In the genomic region with DNA sequence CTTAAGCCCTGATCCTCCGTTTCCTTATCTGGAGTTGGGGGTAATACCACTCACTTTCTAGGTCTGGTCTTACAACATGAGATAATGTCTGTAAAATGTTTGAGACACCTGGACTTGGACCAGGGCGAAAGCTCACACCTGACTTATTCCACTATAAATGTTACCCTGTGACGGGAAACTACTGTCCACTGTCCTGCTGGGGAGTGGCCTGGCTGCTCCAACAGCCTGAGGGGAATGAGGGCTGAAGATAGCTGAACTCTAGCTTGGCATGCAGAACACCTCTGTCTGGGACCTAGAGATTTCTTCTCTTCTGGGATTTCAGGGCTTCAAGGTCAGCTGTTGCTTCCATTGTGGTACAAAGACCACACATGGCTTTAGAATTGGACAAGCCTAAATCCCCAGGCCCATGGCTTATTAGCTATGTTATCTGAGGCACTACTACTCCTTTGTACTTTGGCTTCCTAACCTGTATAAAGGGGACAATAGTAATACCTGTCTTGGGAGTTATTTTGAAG, we compare ENCODE assay signal across 17 cellular contexts. TPM values are rescaled to one million over a fixed set of nuclear protein-coding genes. Genes with fewer than 3 reads are reported as not detected.
DNase-seq lines count a peak whose midpoint lies in the region; ATAC-seq and TF ChIP-seq lines count a peak whose summit lies in the region.
"Had no signal": no experiment of that assay in that cellular context is flagged by ENCODE, and none has a peak within 500 bp of the region (broad histone marks: within the 10 kb centered on the region; RNA-seq: fewer than 3 reads in every experiment).

No MANE protein-coding gene starts in this region.

- H3K4me2 ChIP-seq in mammary epithelial cell (ENCODE audit: insufficient read depth, low read depth, low read length) (no peak overlapping the region), fibroblast of lung (ENCODE audit: extremely low read depth, insufficient read depth, low read length) (no peak overlapping the region), trophoblast cell (ENCODE audit: low read length) (no peak overlapping the region)
- H3K4me2 ChIP-seq: BLaER1, GM23338 had no signal

- H3K4me1 ChIP-seq in breast epithelium (peaks cover 14 to 40% of the 10 kb centered on the region in 2 donors), mammary epithelial cell (ENCODE audit: insufficient read depth, low read length) (peaks cover 83% of the 10 kb centered on the region), fibroblast of lung (ENCODE audit: control insufficient read depth, extremely low read depth, insufficient read depth, low read length) (peaks cover 62% of the 10 kb centered on the region), trophoblast cell (ENCODE audit: control insufficient read depth in 1 of 2, insufficient read depth in 2 of 2, low read length in 2 of 2) (peaks cover 4 to 5% of the 10 kb centered on the region in 2 experiments)

- H3K79me1 ChIP-seq in trophoblast cell (ENCODE audit: low read length), result no peaks in the 10 kb centered on the region

- H3K4ac ChIP-seq in trophoblast cell (ENCODE audit: low read depth, low read length), result no peak overlapping the region

- CTCF ChIA-PET in mammary epithelial cell (lab: Charles Lee; ENCODE audit: low non-redundant PET), result interaction anchor here (0.6 kb wide), 1 partner anchor 111 kb away, joined by 4 read pairs; no protein-coding TSS in a partner anchor

- no peak overlapping the region for H3K23ac ChIP-seq in trophoblast cell (ENCODE audit: low read length)

- H3K9me3 ChIP-seq in breast epithelium (no peaks in the 10 kb centered on the region), mammary epithelial cell (replicated peaks; ENCODE audit: insufficient read depth, low read length) (no peaks in the 10 kb centered on the region), fibroblast of lung (ENCODE audit: control insufficient read depth, insufficient read depth, low read depth, low read length) (no peaks in the 10 kb centered on the region), trophoblast cell (ENCODE audit: insufficient read depth, low read depth, low read length) (peaks cover 3% of the 10 kb centered on the region)
- H3K9me3 ChIP-seq: BLaER1 had no signal

- H2BK120ac ChIP-seq in trophoblast cell (ENCODE audit: insufficient read depth, low read length, poor library complexity), result no peak overlapping the region

- BruUV-seq in mammary epithelial cell (replicated peaks; lab: Mats Ljungman, UMichigan), result no TSS peak

- no peak for TF ChIP-seq POLR2A in breast epithelium (IDR thresholded peaks at IDR 0.05)

- 90% methylated on average over 3 of the region's 3 CpGs for WGBS in mammary epithelial cell (ENCODE audit: low coverage, missing lambda C conversion rate)
- WGBS in trophoblast cell (ENCODE audit: extremely low coverage, insufficient coverage, insufficient read length), result no CpG with 5 or more reads among the region's 3 CpGs

- no peak overlapping the region for H2AK5ac ChIP-seq in trophoblast cell (ENCODE audit: low read length)

- no peak overlapping the region for H3K4me3 ChIP-seq in breast epithelium
- no peak overlapping the region for H3K4me3 ChIP-seq in mammary epithelial cell (replicated peaks in 1 of 3; ENCODE audit: insufficient read depth in 1 of 3, low read depth in 2 of 3, low read length in 3 of 3)
- no peak overlapping the region for H3K4me3 ChIP-seq in fibroblast of lung (replicated peaks in 1 of 4; ENCODE audit: control extremely low read depth in 1 of 4, insufficient read depth in 1 of 4, low read depth in 3 of 4, low read length in 4 of 4)
- H3K4me3 ChIP-seq in trophoblast cell (ENCODE audit: low read depth, low read length), result no peak overlapping the region
- H3K4me3 ChIP-seq: BLaER1, GM23338, K562 had no signal

- no peak overlapping the region for H3K14ac ChIP-seq in trophoblast cell (ENCODE audit: low read length)

- TF ChIP-seq CTCF in breast epithelium (IDR thresholded peaks at IDR 0.05), result no peak
- TF ChIP-seq CTCF in mammary epithelial cell (conservative IDR thresholded peaks at IDR 0.05 in 1 of 2, IDR thresholded peaks at IDR 0.05 in 1 of 2; ENCODE audit: extremely low read depth in 1 of 2, insufficient read depth in 1 of 2, low read depth in 1 of 2, low read length in 2 of 2), result no peak
- TF ChIP-seq CTCF in fibroblast of lung (conservative IDR thresholded peaks at IDR 0.05 in 1 of 2, IDR thresholded peaks at IDR 0.05 in 1 of 2; ENCODE audit: low read depth in 1 of 2, low read length in 2 of 2), result no peak

- no peak overlapping the region for H4K8ac ChIP-seq in trophoblast cell (ENCODE audit: low read depth, low read length)

- peak in 1 of 2 donors; percentile 39 for DNase-seq in breast epithelium (ENCODE audit: low spot score in 2 of 2)
- DNase-seq in mammary epithelial cell, result no peak
- no peak for DNase-seq in fibroblast of lung (ENCODE audit: low read depth in 2 of 2)
- peak; percentile 90 to 92 for DNase-seq in trophoblast cell
- DNase-seq in mucosa of gallbladder (ENCODE audit: low spot score), result no peak
- DNase-seq in Kasumi-1 (lab: John Stamatoyannopoulos, UW), result no peak
- DNase-seq: 8988T; CD8-positive, alpha-beta T cell; DND-41; MV-4-11; NCI-H1417; NCI-H187 treated with DMSO at 0.1 percent for 48 hours had no signal

- no peak overlapping the region for H2BK5ac ChIP-seq in trophoblast cell (ENCODE audit: low read depth, low read length, poor library complexity)

- no peak for ATAC-seq in GM18502 (IDR thresholded peaks at IDR 0.05; ENCODE audit: poor library complexity, unreplicated experiment)
- ATAC-seq in activated CD4-positive, CD25-positive, alpha-beta regulatory T cell treated with anti-CD3 and anti-CD28 coated beads, Interleukin-2, amount 50 U/mL, for 24 hours, result no peak
- ATAC-seq: CD8-positive, alpha-beta T cell; GM23338; K562 had no signal

- H3K36me3 ChIP-seq in breast epithelium (peaks cover 12% of the 10 kb centered on the region), mammary epithelial cell (ENCODE audit: insufficient read depth, low read length) (peaks cover 69% of the 10 kb centered on the region), fibroblast of lung (ENCODE audit: control insufficient read depth, insufficient read depth, low read length) (peaks cover 55% of the 10 kb centered on the region), trophoblast cell (ENCODE audit: control insufficient read depth in 1 of 2, insufficient read depth in 2 of 2, low read length in 2 of 2) (peaks cover 58 to 91% of the 10 kb centered on the region in 2 experiments)

- dilution Hi-C loops in mammary epithelial cell (cut with HindIII; ENCODE audit: low sequenced_read_pairs), result loop anchor here (5.0 kb wide), 3 partner anchors 52 to 117 kb away; no protein-coding TSS in a partner anchor

- H4K12ac ChIP-seq in trophoblast cell (ENCODE audit: low read depth, low read length), result no peak overlapping the region

- no peak overlapping the region for H4K91ac ChIP-seq in trophoblast cell (ENCODE audit: low read depth, low read length)

- no peak overlapping the region for H3K9ac ChIP-seq in mammary epithelial cell (ENCODE audit: insufficient read depth, low read length)
- H3K9ac ChIP-seq in fibroblast of lung (ENCODE audit: insufficient read depth, low read length), result no peak overlapping the region
- no peak overlapping the region for H3K9ac ChIP-seq in trophoblast cell (ENCODE audit: low read length)
- H3K9ac ChIP-seq: BLaER1 had no signal

- no peak overlapping the region for H2BK12ac ChIP-seq in trophoblast cell (ENCODE audit: low read length)

- H3K27me3 ChIP-seq in breast epithelium (no peaks in the 10 kb centered on the region), mammary epithelial cell (ENCODE audit: insufficient read depth, low read length) (no peaks in the 10 kb centered on the region), fibroblast of lung (ENCODE audit: control insufficient read depth, insufficient read depth, low read length) (no peaks in the 10 kb centered on the region), trophoblast cell (ENCODE audit: insufficient read depth, low read length) (no peaks in the 10 kb centered on the region)
- H3K27me3 ChIP-seq: BLaER1 had no signal

- H3K79me2 ChIP-seq in mammary epithelial cell (ENCODE audit: insufficient read depth, low read length) (peaks cover 79% of the 10 kb centered on the region), fibroblast of lung (ENCODE audit: control insufficient read depth, insufficient read depth, low read length) (peaks cover 67% of the 10 kb centered on the region), trophoblast cell (ENCODE audit: control insufficient read depth, insufficient read depth, low read length, poor library complexity) (peaks cover 2% of the 10 kb centered on the region)

- H2AFZ ChIP-seq in mammary epithelial cell (ENCODE audit: low read depth, low read length), result no peak overlapping the region
- no peak overlapping the region for H2AFZ ChIP-seq in fibroblast of lung (ENCODE audit: low read length)
- no peak overlapping the region for H2AFZ ChIP-seq in trophoblast cell (ENCODE audit: insufficient read depth, low read length, poor library complexity)
- H2AFZ ChIP-seq: GM23338 had no signal

- intact Hi-C loops in breast epithelium (cut with DNase I; ENCODE audit: low total_unique reads) (no loop called here), mammary epithelial cell (cut with micrococcal nuclease) (no loop called here)

- H3K18ac ChIP-seq in trophoblast cell (ENCODE audit: low read length), result no peak overlapping the region

- in situ Hi-C loops in mammary epithelial cell (cut with MboI; ENCODE audit: low sequenced_read_pairs in 2 of 2), result no loop called here

- H4K20me1 ChIP-seq in mammary epithelial cell (ENCODE audit: insufficient read depth, low read length) (peaks cover 8% of the 10 kb centered on the region), fibroblast of lung (ENCODE audit: control insufficient read depth, extremely low read depth, insufficient read depth, low read length) (no peaks in the 10 kb centered on the region)

- peak overlapping the region; percentile 14 to 88 for H3K27ac ChIP-seq in breast epithelium
- no peak overlapping the region for H3K27ac ChIP-seq in mammary epithelial cell (ENCODE audit: insufficient read depth, low read depth, low read length)
- peak overlapping the region; percentile 88 for H3K27ac ChIP-seq in fibroblast of lung (ENCODE audit: insufficient read depth, low read length)
- no peak overlapping the region for H3K27ac ChIP-seq in trophoblast cell (ENCODE audit: low read depth, low read length)
- H3K27ac ChIP-seq: BLaER1 had no signal

RNA-seq across cellular contexts. Expression of a gene that starts 9.5 kb away (rescaled TPM):
- not detected for total RNA-seq in breast epithelium
- not detected for total RNA-seq in mammary epithelial cell
- polyA plus RNA-seq in mammary epithelial cell, result not detected
- not detected for polyA minus RNA-seq in mammary epithelial cell
- not detected in 2 replicates for total RNA-seq in fibroblast of lung
- polyA plus RNA-seq in fibroblast of lung, result not detected in 2 replicates
- polyA plus RNA-seq in fibroblast of lung (2012), result not detected in 2 replicates
- not detected in 2 replicates for polyA minus RNA-seq in fibroblast of lung (ENCODE audit: low replicate concordance)
- polyA plus RNA-seq in trophoblast cell (2013), result not detected in 2 replicates
- total RNA-seq in mucosa of gallbladder, result not detected
- total RNA-seq: CD8-positive, alpha-beta T cell; GM23338; K562 had no signal
- polyA plus RNA-seq: GM23338, K562 had no signal

Comparison
In these comparisons a context has a peak if more than half of its experiments do, and no peak if none do; other contexts are left out.
1. H3K27ac ChIP-seq: peak in breast epithelium (2 of 2) and fibroblast of lung (single experiment); none in mammary epithelial cell (single experiment) and trophoblast cell (single experiment).
2. DNase-seq: peak in trophoblast cell (2 of 2); none in mammary epithelial cell (single experiment), fibroblast of lung (0 of 2), mucosa of gallbladder (single experiment) and Kasumi-1 (0 of 2).